ENCODE assay signal across 8 cellular contexts in genomic region chr11:88338223-88338661, GRCh38. TPM values are rescaled to one million over a fixed set of nuclear protein-coding genes. Genes with fewer than 3 reads are reported as not detected.
DNase-seq lines count a peak whose midpoint lies in the region; ATAC-seq and TF ChIP-seq lines count a peak whose summit lies in the region.

No MANE protein-coding gene starts in this region.

- peak overlapping the region; percentile 85 for H3K4me3 ChIP-seq in Jurkat, Clone E6-1 (ENCODE audit: low read length)
- peak overlapping the region; percentile 63 to 73 (median 70) for H3K4me3 ChIP-seq in breast epithelium

- ATAC-seq in GM21381 (IDR thresholded peaks at IDR 0.05; ENCODE audit: unreplicated experiment), result peak; percentile 37
- peak; percentile 65 for ATAC-seq in T-helper 17 cell

- H3K27me3 Mint-ChIP-seq in CD14-positive monocyte (ENCODE audit: low read depth in 3 of 3), result no peaks in the 10 kb centered on the region
- no peaks in the 10 kb centered on the region for H3K27me3 Mint-ChIP-seq in T-helper 17 cell

- H3K36me3 ChIP-seq in breast epithelium, result no peaks in the 10 kb centered on the region

- peaks cover 14 to 18% of the 10 kb centered on the region in 2 donors for H3K36me3 Mint-ChIP-seq in CD14-positive monocyte
- no peaks in the 10 kb centered on the region for H3K36me3 Mint-ChIP-seq in T-helper 17 cell (ENCODE audit: low read depth)

- H3K9me3 ChIP-seq in T-helper 17 cell (ENCODE audit: control insufficient read depth, low read length, poor library complexity, severe bottlenecking) (no peaks in the 10 kb centered on the region), breast epithelium (no peaks in the 10 kb centered on the region)

- H3K9me3 Mint-ChIP-seq in CD14-positive monocyte, result peaks cover 0 to 2% (median 0%) of the 10 kb centered on the region in 7 donors

- no peak for TF ChIP-seq POLR2A in breast epithelium (IDR thresholded peaks at IDR 0.05)

- peak overlapping the region; percentile 66 to 67 for H3K27ac ChIP-seq in breast epithelium

- peaks cover 50% of the 10 kb centered on the region for H3K4me1 Mint-ChIP-seq in CD14-positive monocyte
- peaks cover 39% of the 10 kb centered on the region for H3K4me1 Mint-ChIP-seq in T-helper 17 cell

- TF ChIP-seq CTCF in CD14-positive monocyte (IDR thresholded peaks at IDR 0.05) (no peak), breast epithelium (IDR thresholded peaks at IDR 0.05) (no peak)

- H3K27ac Mint-ChIP-seq in CD14-positive monocyte (peak overlapping the region; percentile 95 to 100 (median 99)), T-helper 17 cell (peak overlapping the region; percentile 97)

- H3K4me1 ChIP-seq in breast epithelium, result no peaks in the 10 kb centered on the region

- intact Hi-C loops in CD14-positive monocyte (cut with micrococcal nuclease) (no loop called here), breast epithelium (cut with DNase I; ENCODE audit: low total_unique reads) (no loop called here)

- no peaks in the 10 kb centered on the region for H3K27me3 ChIP-seq in breast epithelium

- H3K4me3 Mint-ChIP-seq in CD14-positive monocyte (peak overlapping the region; percentile 100), T-helper 17 cell (peak overlapping the region; percentile 99)

- DNase-seq in CD14-positive monocyte (ENCODE audit: low spot score), result peak; percentile 80
- DNase-seq in Jurkat, Clone E6-1 (ENCODE audit: low read depth, low spot score), result peak; percentile 68
- DNase-seq in T-helper 17 cell, result peak in 1 of 3 donors; percentile 24
- no peak for DNase-seq in breast epithelium (ENCODE audit: low spot score in 2 of 2)
- peak; percentile 94 for DNase-seq in iris pigment epithelial cell (ENCODE audit: low read depth)
- DNase-seq in stimulated activated CD4-positive, alpha-beta T cell treated with anti-CD3 and anti-CD28 coated beads, Interleukin-15, amount 100 ng/mL, for 24 hours, result peak; percentile 71
- no peak for DNase-seq in GM19238 (ENCODE audit: insufficient read length, low spot score)

RNA-seq across cellular contexts. Expression of gene CTSC, which starts 0.7 kb away (rescaled TPM):
- polyA plus RNA-seq in CD14-positive monocyte, result 100 to 1,000 TPM; 284 to 415 TPM
- polyA plus RNA-seq in Jurkat, Clone E6-1 (2012; ENCODE audit: insufficient read depth, insufficient read length), result 159 TPM
- total RNA-seq in T-helper 17 cell (10 to 100 TPM; 52.8 to 69.8 TPM), breast epithelium (100 to 1,000 TPM in 1 of 3 donors, 10 to 100 TPM in 2; 56.0 to 103 (median 64.1) TPM)

Comparison
In these comparisons a context has a peak if more than half of its experiments do, and no peak if none do; other contexts are left out.
1. DNase-seq: peak in CD14-positive monocyte (single experiment), Jurkat, Clone E6-1 (single experiment), iris pigment epithelial cell (single experiment) and stimulated activated CD4-positive, alpha-beta T cell treated with anti-CD3 and anti-CD28 coated beads, Interleukin-15, amount 100 ng/mL, for 24 hours (single experiment); none in breast epithelium (0 of 2) and GM19238 (single experiment).